In the genomic region with DNA sequence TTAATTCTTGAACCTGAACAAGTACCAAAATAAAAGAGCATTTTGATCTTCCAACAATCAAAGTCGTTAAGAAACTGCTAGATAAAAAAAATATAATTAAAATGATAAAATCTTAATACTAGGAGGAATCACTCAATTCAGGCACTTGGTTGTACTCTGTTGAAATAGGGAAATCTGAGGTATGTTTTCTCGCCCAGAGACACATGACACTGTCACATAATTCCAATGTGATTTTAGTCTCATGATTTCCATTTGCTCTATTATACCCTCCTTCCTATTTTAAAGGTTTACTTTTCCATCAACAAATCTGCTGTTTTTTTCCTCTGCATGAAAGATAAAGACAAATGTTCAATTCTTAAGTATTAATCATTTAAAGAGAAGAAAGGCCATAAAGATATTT, we compare ENCODE assay signal across 1 cellular context.
TF ChIP-seq lines count a peak whose summit lies in the region.

No MANE protein-coding gene starts in this region.

TF ChIP-seq in SK-N-SH, 30 proteins besides CTCF, POLR2A, EP300 and RAD21:
- TF ChIP-seq, protein P1, sequence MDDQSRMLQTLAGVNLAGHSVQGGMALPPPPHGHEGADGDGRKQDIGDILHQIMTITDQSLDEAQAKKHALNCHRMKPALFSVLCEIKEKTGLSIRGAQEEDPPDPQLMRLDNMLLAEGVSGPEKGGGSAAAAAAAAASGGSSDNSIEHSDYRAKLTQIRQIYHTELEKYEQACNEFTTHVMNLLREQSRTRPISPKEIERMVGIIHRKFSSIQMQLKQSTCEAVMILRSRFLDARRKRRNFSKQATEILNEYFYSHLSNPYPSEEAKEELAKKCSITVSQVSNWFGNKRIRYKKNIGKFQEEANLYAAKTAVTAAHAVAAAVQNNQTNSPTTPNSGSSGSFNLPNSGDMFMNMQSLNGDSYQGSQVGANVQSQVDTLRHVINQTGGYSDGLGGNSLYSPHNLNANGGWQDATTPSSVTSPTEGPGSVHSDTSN (IDR thresholded peaks at IDR 0.05): no peak
- TF ChIP-seq RFX5 (IDR thresholded peaks at IDR 0.05; ENCODE audit: low read length): peak; percentile 90
